ENCODE assay signal across 16 cellular contexts in the genomic region with DNA sequence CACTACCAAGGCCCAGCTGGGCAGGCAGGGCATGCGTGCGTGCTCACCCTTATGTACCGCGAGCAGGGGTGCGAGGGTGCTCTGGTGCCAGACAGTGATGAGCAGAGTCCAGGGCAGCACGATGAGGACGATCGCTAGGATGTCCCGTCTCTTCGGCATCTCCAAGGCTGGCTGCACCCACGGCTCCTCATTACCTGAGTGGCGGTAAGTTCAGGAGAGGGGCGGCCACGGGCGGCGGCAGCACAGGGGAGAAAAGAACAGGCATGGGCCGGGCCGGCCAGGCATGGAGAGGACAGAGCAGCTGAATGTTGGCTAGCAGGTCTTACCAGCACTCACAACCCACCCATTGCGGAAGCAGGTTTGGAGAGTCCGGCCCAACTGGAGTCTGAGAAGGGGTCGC.
"Had no signal": no experiment of that assay in that cellular context is flagged by ENCODE, and none has a peak within 500 bp of the region (broad histone marks: within the 10 kb centered on the region; RNA-seq: fewer than 3 reads in every experiment).

No MANE protein-coding gene starts in this region.

- H3K27ac Mint-ChIP-seq: activated naive CD4-positive, alpha-beta T cell treated with anti-CD3 and anti-CD28 coated beads for 36 hours; dendritic cell treated with granulocyte-macrophage colony-stimulating factor and Interleukin-4, amounts not matched to agents 40 ng/mL and 50 ng/mL, for 4 days; nephron; stimulated activated naive B cell treated with anti-CD40 and anti-IgM and Interleukin-4, amounts not matched to agents 10 μg/mL and 1 μg/mL and 100 μg/mL, for 72 hours had no signal

- H3K9me3 Mint-ChIP-seq: activated naive CD4-positive, alpha-beta T cell treated with anti-CD3 and anti-CD28 coated beads for 36 hours; dendritic cell treated with granulocyte-macrophage colony-stimulating factor and Interleukin-4, amounts not matched to agents 40 ng/mL and 50 ng/mL, for 4 days; nephron; stimulated activated naive B cell treated with anti-CD40 and anti-IgM and Interleukin-4, amounts not matched to agents 10 μg/mL and 1 μg/mL and 100 μg/mL, for 72 hours had no signal

- DNase-seq: activated CD4-positive, alpha-beta T cell treated with anti-CD3 and anti-CD28 coated beads, Interleukin-2, amount 50 U/mL, for 1 hour; activated naive CD4-positive, alpha-beta T cell treated with anti-CD3 and anti-CD28 coated beads for 36 hours; activated T-cell treated with anti-CD3 and anti-CD28 coated beads for 4 hours; adrenal gland; effector memory CD4-positive, alpha-beta T cell; esophagus squamous epithelium; mesendoderm; nucleus accumbens; sigmoid colon; spleen; stimulated activated CD4-positive, alpha-beta T cell treated with anti-CD3 and anti-CD28 coated beads, Interleukin-4, amount 100 ng/mL, for 4 hours; stimulated activated naive B cell treated with anti-CD40 and anti-IgM and Interleukin-4, amounts not matched to agents 10 μg/mL and 1 μg/mL and 100 μg/mL, for 72 hours; T1000 had no signal

- ATAC-seq: stimulated activated naive B cell treated with anti-CD40 and anti-IgM and Interleukin-4, amounts not matched to agents 10 μg/mL and 1 μg/mL and 100 μg/mL, for 72 hours had no signal

- H3K36me3 Mint-ChIP-seq: stimulated activated naive B cell treated with anti-CD40 and anti-IgM and Interleukin-4, amounts not matched to agents 10 μg/mL and 1 μg/mL and 100 μg/mL, for 72 hours had no signal

- H3K4me3 Mint-ChIP-seq: activated naive CD4-positive, alpha-beta T cell treated with anti-CD3 and anti-CD28 coated beads for 36 hours; dendritic cell treated with granulocyte-macrophage colony-stimulating factor and Interleukin-4, amounts not matched to agents 40 ng/mL and 50 ng/mL, for 4 days; nephron; stimulated activated naive B cell treated with anti-CD40 and anti-IgM and Interleukin-4, amounts not matched to agents 10 μg/mL and 1 μg/mL and 100 μg/mL, for 72 hours had no signal

- H3K27ac ChIP-seq: adrenal gland, esophagus squamous epithelium, sigmoid colon, spleen, thoracic aorta had no signal

- H3K4me3 ChIP-seq: adrenal gland, esophagus squamous epithelium, sigmoid colon, spleen, thoracic aorta had no signal

- H3K9me3 ChIP-seq: adrenal gland, esophagus squamous epithelium, sigmoid colon, spleen, thoracic aorta had no signal

- H3K4me1 ChIP-seq: adrenal gland, esophagus squamous epithelium, sigmoid colon, spleen had no signal

- H3K36me3 ChIP-seq: adrenal gland, esophagus squamous epithelium, sigmoid colon, spleen, thoracic aorta had no signal

- H3K27me3 ChIP-seq: adrenal gland had no signal
